Comparison of ENCODE assay signal across 3 cellular contexts in the genomic region with DNA sequence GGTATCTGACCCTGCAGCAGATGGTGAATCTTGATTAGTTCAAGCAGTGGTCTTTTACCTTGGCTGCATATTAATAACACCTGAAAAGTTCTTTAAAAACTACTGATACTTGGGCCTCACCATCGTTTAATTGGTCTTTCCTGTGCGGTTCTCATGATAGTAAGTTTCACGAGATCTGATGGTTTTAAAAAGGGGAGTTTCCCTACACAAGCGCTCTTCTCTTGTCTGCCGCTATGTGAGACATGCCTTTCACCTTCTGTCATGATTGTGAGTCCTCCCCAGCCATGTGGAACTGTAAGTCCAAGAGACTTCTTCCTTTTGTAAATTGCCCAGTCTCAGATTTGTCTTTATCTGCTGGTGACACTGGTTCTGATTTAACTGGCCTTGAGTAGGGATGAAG.
"Had no signal": no experiment of that assay in that cellular context is flagged by ENCODE, and none has a peak within 500 bp of the region (broad histone marks: within the 10 kb centered on the region; RNA-seq: fewer than 3 reads in every experiment).

No MANE protein-coding gene starts in this region.

- DNase-seq: GDM1, GF-D8 had no signal

- H3K4me3 ChIP-seq: GM12878 had no signal

- ATAC-seq: GM12878 had no signal
